1 cellular context compared by ENCODE assay signal in the genomic region with DNA sequence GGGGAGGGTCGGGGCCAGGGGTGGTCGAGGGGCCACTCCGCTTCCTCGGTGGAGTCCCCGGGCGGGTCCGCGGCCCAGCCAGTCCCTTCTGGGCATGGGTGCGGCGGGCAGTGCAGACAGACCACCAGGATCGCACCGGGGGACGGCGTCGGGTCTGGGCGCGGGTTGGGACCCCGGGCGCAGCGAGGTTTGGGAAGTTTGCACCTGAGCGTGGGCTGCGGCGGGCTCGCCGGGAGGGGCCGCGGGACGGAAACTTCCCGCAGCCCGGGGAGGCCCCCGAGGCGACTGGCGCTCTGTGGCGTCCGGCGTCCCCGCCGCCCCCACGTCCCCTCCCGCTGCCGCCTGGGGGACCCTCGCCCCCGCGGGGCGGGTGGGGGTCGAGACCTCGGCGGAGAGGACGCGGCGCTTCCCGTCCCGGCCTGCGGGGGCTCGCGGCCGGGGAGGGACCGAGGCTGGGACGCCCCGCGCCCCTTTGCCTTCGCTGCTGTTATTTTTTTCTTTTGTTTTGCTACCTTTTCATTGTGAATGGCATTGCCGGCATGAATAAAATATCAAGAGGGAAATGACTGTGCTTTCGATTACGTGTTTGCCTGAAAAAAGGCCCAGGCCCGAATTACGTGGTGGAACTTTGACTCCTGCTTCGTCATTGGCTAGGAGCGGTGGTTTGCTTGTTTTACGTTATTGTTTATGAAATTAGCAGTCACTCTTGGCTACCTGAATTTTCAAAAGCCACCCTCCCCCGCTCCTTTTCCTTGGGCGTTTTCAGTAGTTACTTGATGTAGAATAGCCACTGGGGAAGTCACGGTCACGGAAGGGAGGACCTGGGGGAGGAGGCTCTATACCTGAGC.
A peak's percentile ranks its signal among the peaks of the same experiment; 100 is the strongest.
TF ChIP-seq lines count a peak whose summit lies in the region.

No MANE protein-coding gene starts in this region.

TF ChIP-seq in HepG2, 621 proteins besides CTCF, POLR2A, EP300 and RAD21 (continued from another document and continues in another):
- TF ChIP-seq, protein P1, sequence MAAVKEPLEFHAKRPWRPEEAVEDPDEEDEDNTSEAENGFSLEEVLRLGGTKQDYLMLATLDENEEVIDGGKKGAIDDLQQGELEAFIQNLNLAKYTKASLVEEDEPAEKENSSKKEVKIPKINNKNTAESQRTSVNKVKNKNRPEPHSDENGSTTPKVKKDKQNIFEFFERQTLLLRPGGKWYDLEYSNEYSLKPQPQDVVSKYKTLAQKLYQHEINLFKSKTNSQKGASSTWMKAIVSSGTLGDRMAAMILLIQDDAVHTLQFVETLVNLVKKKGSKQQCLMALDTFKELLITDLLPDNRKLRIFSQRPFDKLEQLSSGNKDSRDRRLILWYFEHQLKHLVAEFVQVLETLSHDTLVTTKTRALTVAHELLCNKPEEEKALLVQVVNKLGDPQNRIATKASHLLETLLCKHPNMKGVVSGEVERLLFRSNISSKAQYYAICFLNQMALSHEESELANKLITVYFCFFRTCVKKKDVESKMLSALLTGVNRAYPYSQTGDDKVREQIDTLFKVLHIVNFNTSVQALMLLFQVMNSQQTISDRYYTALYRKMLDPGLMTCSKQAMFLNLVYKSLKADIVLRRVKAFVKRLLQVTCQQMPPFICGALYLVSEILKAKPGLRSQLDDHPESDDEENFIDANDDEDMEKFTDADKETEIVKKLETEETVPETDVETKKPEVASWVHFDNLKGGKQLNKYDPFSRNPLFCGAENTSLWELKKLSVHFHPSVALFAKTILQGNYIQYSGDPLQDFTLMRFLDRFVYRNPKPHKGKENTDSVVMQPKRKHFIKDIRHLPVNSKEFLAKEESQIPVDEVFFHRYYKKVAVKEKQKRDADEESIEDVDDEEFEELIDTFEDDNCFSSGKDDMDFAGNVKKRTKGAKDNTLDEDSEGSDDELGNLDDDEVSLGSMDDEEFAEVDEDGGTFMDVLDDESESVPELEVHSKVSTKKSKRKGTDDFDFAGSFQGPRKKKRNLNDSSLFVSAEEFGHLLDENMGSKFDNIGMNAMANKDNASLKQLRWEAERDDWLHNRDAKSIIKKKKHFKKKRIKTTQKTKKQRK (IDR thresholded peaks at IDR 0.05; ENCODE audit: low read length), result no peak
- no peak for TF ChIP-seq KLF9 (CRISPR knock-in tag; IDR thresholded peaks at IDR 0.05; ENCODE audit: low read depth)
- TF ChIP-seq DPF2 (CRISPR knock-in tag; IDR thresholded peaks at IDR 0.05; ENCODE audit: borderline replicate concordance, low read depth), result no peak
- TF ChIP-seq CAMTA2 (CRISPR knock-in tag; IDR thresholded peaks at IDR 0.05; ENCODE audit: borderline replicate concordance), result no peak
- TF ChIP-seq ZNF496 (CRISPR knock-in tag; IDR thresholded peaks at IDR 0.05; ENCODE audit: insufficient replicate concordance), result no peak
- TF ChIP-seq ZMYM4 (CRISPR knock-in tag; IDR thresholded peaks at IDR 0.05), result 0 out of 2 replicates have a peak, but pooled peaks have one; percentile 23
- TF ChIP-seq RBAK (CRISPR knock-in tag; IDR thresholded peaks at IDR 0.05), result no peak
- TF ChIP-seq ZNF383 (CRISPR knock-in tag; IDR thresholded peaks at IDR 0.05; ENCODE audit: borderline replicate concordance), result no peak
- no peak for TF ChIP-seq MAFG (CRISPR knock-in tag; IDR thresholded peaks at IDR 0.05)
- no peak for TF ChIP-seq NR2F1 (CRISPR knock-in tag; IDR thresholded peaks at IDR 0.05)
- TF ChIP-seq PAF1 (CRISPR knock-in tag; IDR thresholded peaks at IDR 0.05), result no peak
- TF ChIP-seq YEATS2 (CRISPR knock-in tag; IDR thresholded peaks at IDR 0.05; ENCODE audit: borderline replicate concordance), result peak; percentile 25; the same call in 1 of the 2 replicates
- no peak for TF ChIP-seq ZNF143 (CRISPR knock-in tag; IDR thresholded peaks at IDR 0.05)
- TF ChIP-seq, protein P2, sequence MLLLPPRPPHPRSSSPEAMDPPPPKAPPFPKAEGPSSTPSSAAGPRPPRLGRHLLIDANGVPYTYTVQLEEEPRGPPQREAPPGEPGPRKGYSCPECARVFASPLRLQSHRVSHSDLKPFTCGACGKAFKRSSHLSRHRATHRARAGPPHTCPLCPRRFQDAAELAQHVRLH (CRISPR knock-in tag; IDR thresholded peaks at IDR 0.05; ENCODE audit: borderline replicate concordance, low read depth), result no peak
- TF ChIP-seq, protein P3, sequence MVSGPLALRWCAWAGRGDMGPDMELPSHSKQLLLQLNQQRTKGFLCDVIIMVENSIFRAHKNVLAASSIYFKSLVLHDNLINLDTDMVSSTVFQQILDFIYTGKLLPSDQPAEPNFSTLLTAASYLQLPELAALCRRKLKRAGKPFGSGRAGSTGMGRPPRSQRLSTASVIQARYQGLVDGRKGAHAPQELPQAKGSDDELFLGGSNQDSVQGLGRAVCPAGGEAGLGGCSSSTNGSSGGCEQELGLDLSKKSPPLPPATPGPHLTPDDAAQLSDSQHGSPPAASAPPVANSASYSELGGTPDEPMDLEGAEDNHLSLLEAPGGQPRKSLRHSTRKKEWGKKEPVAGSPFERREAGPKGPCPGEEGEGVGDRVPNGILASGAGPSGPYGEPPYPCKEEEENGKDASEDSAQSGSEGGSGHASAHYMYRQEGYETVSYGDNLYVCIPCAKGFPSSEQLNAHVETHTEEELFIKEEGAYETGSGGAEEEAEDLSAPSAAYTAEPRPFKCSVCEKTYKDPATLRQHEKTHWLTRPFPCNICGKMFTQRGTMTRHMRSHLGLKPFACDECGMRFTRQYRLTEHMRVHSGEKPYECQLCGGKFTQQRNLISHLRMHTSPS (CRISPR knock-in tag; IDR thresholded peaks at IDR 0.05; ENCODE audit: low read depth), result no peak
- TF ChIP-seq ZNF777 (CRISPR knock-in tag; IDR thresholded peaks at IDR 0.05), result peak; percentile 78
- no peak for TF ChIP-seq NR3C1 (CRISPR knock-in tag; IDR thresholded peaks at IDR 0.05)
- TF ChIP-seq ZNF3 (CRISPR knock-in tag; IDR thresholded peaks at IDR 0.05), result no peak
- TF ChIP-seq, protein P4, sequence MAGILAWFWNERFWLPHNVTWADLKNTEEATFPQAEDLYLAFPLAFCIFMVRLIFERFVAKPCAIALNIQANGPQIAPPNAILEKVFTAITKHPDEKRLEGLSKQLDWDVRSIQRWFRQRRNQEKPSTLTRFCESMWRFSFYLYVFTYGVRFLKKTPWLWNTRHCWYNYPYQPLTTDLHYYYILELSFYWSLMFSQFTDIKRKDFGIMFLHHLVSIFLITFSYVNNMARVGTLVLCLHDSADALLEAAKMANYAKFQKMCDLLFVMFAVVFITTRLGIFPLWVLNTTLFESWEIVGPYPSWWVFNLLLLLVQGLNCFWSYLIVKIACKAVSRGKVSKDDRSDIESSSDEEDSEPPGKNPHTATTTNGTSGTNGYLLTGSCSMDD (CRISPR knock-in tag; IDR thresholded peaks at IDR 0.05), result no peak
- no peak for TF ChIP-seq MLLT10 (CRISPR knock-in tag; IDR thresholded peaks at IDR 0.05)
- TF ChIP-seq ZNF101 (CRISPR knock-in tag; IDR thresholded peaks at IDR 0.05; ENCODE audit: borderline replicate concordance, low read depth), result no peak
- no peak for TF ChIP-seq ZNF850 (CRISPR knock-in tag; conservative IDR thresholded peaks at IDR 0.05)
- no peak for TF ChIP-seq NPAS2 (CRISPR knock-in tag; IDR thresholded peaks at IDR 0.05; ENCODE audit: borderline replicate concordance)
- no peak for TF ChIP-seq ZNF780A (CRISPR knock-in tag; IDR thresholded peaks at IDR 0.05)
- no peak for TF ChIP-seq SIN3B (IDR thresholded peaks at IDR 0.05; ENCODE audit: low read length)
- TF ChIP-seq YY1 (IDR thresholded peaks at IDR 0.05; ENCODE audit: insufficient read depth, insufficient replicate concordance, low read depth, low read length), result no peak
- TF ChIP-seq FOXK1 (CRISPR knock-in tag; IDR thresholded peaks at IDR 0.05; ENCODE audit: borderline replicate concordance, low read depth), result 0 out of 2 replicates have a peak, but pooled peaks have one; percentile 21
- TF ChIP-seq XBP1 (CRISPR knock-in tag; IDR thresholded peaks at IDR 0.05), result 0 out of 2 replicates have a peak, but pooled peaks have one; percentile 4
- TF ChIP-seq POLR2AphosphoS5 (IDR thresholded peaks at IDR 0.05; ENCODE audit: low read depth, low read length), result peak; percentile 57
- TF ChIP-seq ZC3H13 (CRISPR knock-in tag; IDR thresholded peaks at IDR 0.05), result no peak
- TF ChIP-seq, protein P5, sequence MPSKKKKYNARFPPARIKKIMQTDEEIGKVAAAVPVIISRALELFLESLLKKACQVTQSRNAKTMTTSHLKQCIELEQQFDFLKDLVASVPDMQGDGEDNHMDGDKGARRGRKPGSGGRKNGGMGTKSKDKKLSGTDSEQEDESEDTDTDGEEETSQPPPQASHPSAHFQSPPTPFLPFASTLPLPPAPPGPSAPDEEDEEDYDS (CRISPR knock-in tag; IDR thresholded peaks at IDR 0.05), result 0 out of 2 replicates have a peak, but pooled peaks have one; percentile 15
- no peak; the same call in 1 of the 2 replicates for TF ChIP-seq FOXO1 (CRISPR knock-in tag; IDR thresholded peaks at IDR 0.05)
- TF ChIP-seq ZNF274 (CRISPR knock-in tag; IDR thresholded peaks at IDR 0.05), result no peak
- TF ChIP-seq, protein P6, sequence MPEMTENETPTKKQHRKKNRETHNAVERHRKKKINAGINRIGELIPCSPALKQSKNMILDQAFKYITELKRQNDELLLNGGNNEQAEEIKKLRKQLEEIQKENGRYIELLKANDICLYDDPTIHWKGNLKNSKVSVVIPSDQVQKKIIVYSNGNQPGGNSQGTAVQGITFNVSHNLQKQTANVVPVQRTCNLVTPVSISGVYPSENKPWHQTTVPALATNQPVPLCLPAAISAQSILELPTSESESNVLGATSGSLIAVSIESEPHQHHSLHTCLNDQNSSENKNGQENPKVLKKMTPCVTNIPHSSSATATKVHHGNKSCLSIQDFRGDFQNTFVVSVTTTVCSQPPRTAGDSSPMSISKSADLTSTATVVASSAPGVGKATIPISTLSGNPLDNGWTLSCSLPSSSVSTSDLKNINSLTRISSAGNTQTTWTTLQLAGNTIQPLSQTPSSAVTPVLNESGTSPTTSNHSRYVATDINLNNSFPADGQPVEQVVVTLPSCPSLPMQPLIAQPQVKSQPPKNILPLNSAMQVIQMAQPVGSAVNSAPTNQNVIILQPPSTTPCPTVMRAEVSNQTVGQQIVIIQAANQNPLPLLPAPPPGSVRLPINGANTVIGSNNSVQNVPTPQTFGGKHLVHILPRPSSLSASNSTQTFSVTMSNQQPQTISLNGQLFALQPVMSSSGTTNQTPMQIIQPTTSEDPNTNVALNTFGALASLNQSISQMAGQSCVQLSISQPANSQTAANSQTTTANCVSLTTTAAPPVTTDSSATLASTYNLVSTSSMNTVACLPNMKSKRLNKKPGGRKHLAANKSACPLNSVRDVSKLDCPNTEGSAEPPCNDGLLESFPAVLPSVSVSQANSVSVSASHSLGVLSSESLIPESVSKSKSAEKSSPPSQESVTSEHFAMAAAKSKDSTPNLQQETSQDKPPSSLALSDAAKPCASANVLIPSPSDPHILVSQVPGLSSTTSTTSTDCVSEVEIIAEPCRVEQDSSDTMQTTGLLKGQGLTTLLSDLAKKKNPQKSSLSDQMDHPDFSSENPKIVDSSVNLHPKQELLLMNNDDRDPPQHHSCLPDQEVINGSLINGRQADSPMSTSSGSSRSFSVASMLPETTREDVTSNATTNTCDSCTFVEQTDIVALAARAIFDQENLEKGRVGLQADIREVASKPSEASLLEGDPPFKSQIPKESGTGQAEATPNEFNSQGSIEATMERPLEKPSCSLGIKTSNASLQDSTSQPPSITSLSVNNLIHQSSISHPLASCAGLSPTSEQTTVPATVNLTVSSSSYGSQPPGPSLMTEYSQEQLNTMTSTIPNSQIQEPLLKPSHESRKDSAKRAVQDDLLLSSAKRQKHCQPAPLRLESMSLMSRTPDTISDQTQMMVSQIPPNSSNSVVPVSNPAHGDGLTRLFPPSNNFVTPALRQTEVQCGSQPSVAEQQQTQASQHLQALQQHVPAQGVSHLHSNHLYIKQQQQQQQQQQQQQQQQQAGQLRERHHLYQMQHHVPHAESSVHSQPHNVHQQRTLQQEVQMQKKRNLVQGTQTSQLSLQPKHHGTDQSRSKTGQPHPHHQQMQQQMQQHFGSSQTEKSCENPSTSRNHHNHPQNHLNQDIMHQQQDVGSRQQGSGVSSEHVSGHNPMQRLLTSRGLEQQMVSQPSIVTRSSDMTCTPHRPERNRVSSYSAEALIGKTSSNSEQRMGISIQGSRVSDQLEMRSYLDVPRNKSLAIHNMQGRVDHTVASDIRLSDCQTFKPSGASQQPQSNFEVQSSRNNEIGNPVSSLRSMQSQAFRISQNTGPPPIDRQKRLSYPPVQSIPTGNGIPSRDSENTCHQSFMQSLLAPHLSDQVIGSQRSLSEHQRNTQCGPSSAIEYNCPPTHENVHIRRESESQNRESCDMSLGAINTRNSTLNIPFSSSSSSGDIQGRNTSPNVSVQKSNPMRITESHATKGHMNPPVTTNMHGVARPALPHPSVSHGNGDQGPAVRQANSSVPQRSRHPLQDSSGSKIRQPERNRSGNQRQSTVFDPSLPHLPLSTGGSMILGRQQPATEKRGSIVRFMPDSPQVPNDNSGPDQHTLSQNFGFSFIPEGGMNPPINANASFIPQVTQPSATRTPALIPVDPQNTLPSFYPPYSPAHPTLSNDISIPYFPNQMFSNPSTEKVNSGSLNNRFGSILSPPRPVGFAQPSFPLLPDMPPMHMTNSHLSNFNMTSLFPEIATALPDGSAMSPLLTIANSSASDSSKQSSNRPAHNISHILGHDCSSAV (CRISPR knock-in tag; IDR thresholded peaks at IDR 0.05; ENCODE audit: borderline replicate concordance), result no peak
- no peak for TF ChIP-seq HOXA7 (CRISPR knock-in tag; IDR thresholded peaks at IDR 0.05)
- TF ChIP-seq, protein P7, sequence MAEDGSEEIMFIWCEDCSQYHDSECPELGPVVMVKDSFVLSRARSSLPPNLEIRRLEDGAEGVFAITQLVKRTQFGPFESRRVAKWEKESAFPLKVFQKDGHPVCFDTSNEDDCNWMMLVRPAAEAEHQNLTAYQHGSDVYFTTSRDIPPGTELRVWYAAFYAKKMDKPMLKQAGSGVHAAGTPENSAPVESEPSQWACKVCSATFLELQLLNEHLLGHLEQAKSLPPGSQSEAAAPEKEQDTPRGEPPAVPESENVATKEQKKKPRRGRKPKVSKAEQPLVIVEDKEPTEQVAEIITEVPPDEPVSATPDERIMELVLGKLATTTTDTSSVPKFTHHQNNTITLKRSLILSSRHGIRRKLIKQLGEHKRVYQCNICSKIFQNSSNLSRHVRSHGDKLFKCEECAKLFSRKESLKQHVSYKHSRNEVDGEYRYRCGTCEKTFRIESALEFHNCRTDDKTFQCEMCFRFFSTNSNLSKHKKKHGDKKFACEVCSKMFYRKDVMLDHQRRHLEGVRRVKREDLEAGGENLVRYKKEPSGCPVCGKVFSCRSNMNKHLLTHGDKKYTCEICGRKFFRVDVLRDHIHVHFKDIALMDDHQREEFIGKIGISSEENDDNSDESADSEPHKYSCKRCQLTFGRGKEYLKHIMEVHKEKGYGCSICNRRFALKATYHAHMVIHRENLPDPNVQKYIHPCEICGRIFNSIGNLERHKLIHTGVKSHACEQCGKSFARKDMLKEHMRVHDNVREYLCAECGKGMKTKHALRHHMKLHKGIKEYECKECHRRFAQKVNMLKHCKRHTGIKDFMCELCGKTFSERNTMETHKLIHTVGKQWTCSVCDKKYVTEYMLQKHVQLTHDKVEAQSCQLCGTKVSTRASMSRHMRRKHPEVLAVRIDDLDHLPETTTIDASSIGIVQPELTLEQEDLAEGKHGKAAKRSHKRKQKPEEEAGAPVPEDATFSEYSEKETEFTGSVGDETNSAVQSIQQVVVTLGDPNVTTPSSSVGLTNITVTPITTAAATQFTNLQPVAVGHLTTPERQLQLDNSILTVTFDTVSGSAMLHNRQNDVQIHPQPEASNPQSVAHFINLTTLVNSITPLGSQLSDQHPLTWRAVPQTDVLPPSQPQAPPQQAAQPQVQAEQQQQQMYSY (CRISPR knock-in tag; IDR thresholded peaks at IDR 0.05), result no peak
- TF ChIP-seq, protein P8, sequence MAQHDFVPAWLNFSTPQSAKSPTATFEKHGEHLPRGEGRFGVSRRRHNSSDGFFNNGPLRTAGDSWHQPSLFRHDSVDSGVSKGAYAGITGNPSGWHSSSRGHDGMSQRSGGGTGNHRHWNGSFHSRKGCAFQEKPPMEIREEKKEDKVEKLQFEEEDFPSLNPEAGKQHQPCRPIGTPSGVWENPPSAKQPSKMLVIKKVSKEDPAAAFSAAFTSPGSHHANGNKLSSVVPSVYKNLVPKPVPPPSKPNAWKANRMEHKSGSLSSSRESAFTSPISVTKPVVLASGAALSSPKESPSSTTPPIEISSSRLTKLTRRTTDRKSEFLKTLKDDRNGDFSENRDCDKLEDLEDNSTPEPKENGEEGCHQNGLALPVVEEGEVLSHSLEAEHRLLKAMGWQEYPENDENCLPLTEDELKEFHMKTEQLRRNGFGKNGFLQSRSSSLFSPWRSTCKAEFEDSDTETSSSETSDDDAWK (CRISPR knock-in tag; IDR thresholded peaks at IDR 0.05), result no peak
